17 cellular contexts compared by ENCODE assay signal in genomic region chr5:65556718-65557117, GRCh38.
"Had no signal": no experiment of that assay in that cellular context is flagged by ENCODE, and none has a peak within 500 bp of the region (broad histone marks: within the 10 kb centered on the region; RNA-seq: fewer than 3 reads in every experiment).

No MANE protein-coding gene starts in this region.

- FAIRE-seq: endothelial cell of umbilical vein, pancreas, urothelium cell line had no signal

- H2AFZ ChIP-seq: hepatocyte had no signal

- DNase-seq: effector CD4-positive, alpha-beta T cell; endodermal cell; erythroblast; foreskin melanocyte; head of caudate nucleus; kidney glomerular epithelial cell; mesendoderm; naive B cell; occipital lobe; pancreas; right cardiac atrium; stimulated activated CD4-positive, alpha-beta T cell treated with anti-CD3 and anti-CD28 coated beads, Interleukin-2, amount 100 ng/mL, for 48 hours; stimulated activated naive CD4-positive, alpha-beta T cell treated with Interleukin-2 at 50 U/mL for 16 hours had no signal

- ATAC-seq: pancreas, right cardiac atrium had no signal

- H3K4me1 ChIP-seq: pancreas had no signal

- H3K9me3 ChIP-seq: pancreas had no signal

- H3K36me3 ChIP-seq: pancreas had no signal

- H3K27ac ChIP-seq: hepatocyte, pancreas had no signal

- H3K27me3 ChIP-seq: hepatocyte, pancreas had no signal

- H3K4me2 ChIP-seq: hepatocyte, smooth muscle cell had no signal

- H3K4me3 ChIP-seq: hepatocyte, pancreas, smooth muscle cell had no signal
